8 cellular contexts compared by ENCODE assay signal in genomic region chr4:53905935-53906377, GRCh38.
DNase-seq lines count a peak whose midpoint lies in the region; ATAC-seq and TF ChIP-seq lines count a peak whose summit lies in the region.

No MANE protein-coding gene starts in this region.

- intact Hi-C loops in PC-3 (cut with micrococcal nuclease), result loop anchor here (1.0 to 5.0 kb wide), 3 partner anchors 321 to 414 kb away; no protein-coding TSS in a partner anchor
- intact Hi-C loops in mucosa of descending colon (cut with DNase I, micrococcal nuclease), result no loop called here

- H3F3A ChIP-seq in DOHH2 (ENCODE audit: control insufficient read depth, insufficient read depth) (no peaks in the 10 kb centered on the region), PC-3 (ENCODE audit: low read length, unreplicated experiment) (no peaks in the 10 kb centered on the region)

- H3K4me3 ChIP-seq in DOHH2 (ENCODE audit: low read length) (peak overlapping the region; percentile 56), PC-3 (ENCODE audit: low read length) (peak overlapping the region; percentile 53), mucosa of descending colon (no peak overlapping the region)

- TF ChIP-seq CTCF in DOHH2 (IDR thresholded peaks at IDR 0.05; ENCODE audit: low read depth, low read length, poor library complexity, severe bottlenecking) (no peak), PC-3 (conservative IDR thresholded peaks at IDR 0.05; ENCODE audit: low read depth, low read length) (no peak), mucosa of descending colon (IDR thresholded peaks at IDR 0.05) (no peak)

- H3K9me2 ChIP-seq in DOHH2 (replicated peaks; ENCODE audit: control insufficient read depth, low read length) (no peaks in the 10 kb centered on the region), PC-3 (replicated peaks; ENCODE audit: low read length) (no peaks in the 10 kb centered on the region)

- H3K27me3 ChIP-seq in DOHH2 (ENCODE audit: control insufficient read depth, low read length), result peaks cover 27% of the 10 kb centered on the region
- no peaks in the 10 kb centered on the region for H3K27me3 ChIP-seq in PC-3 (ENCODE audit: low read length)

- CTCF ChIA-PET in HEK293T (lab: Yijun Ruan, JAX), result interaction anchor here (1.1 to 1.9 kb wide), 2 partner anchors 326 to 328 kb away, joined by 3 to 10 read pairs; no protein-coding TSS in a partner anchor
- CTCF ChIA-PET in PC-3 (lab: Charles Lee), result interaction anchor here (0.6 kb wide), 1 partner anchor 451 kb away, joined by 5 read pairs; no protein-coding TSS in a partner anchor

- peak overlapping the region; percentile 30 for H3K9ac ChIP-seq in PC-3 (ENCODE audit: low read length)

- no TSS peak for BruUV-seq in PC-3 (replicated peaks; lab: Mats Ljungman, UMichigan)

- no peaks in the 10 kb centered on the region for H4K20me1 ChIP-seq in DOHH2 (ENCODE audit: control insufficient read depth, insufficient read depth, low read depth, low read length)
- H4K20me1 ChIP-seq in PC-3 (ENCODE audit: low read length), result no peaks in the 10 kb centered on the region

- H3K36me3 ChIP-seq in DOHH2 (ENCODE audit: control insufficient read depth, low read length) (no peaks in the 10 kb centered on the region), PC-3 (ENCODE audit: low read depth, low read length) (no peaks in the 10 kb centered on the region), mucosa of descending colon (ENCODE audit: low read depth) (no peaks in the 10 kb centered on the region)

- H2AFZ ChIP-seq in PC-3 (ENCODE audit: low read length), result peak overlapping the region; percentile 71

- H3K27ac ChIP-seq in DOHH2 (ENCODE audit: low read depth, low read length), result no peak overlapping the region
- no peak overlapping the region for H3K27ac ChIP-seq in PC-3 (ENCODE audit: low read length)

- peak; percentile 61 for ATAC-seq in PC-3
- peak; percentile 71 for ATAC-seq in mucosa of descending colon
- no peak for ATAC-seq in HG02571 (IDR thresholded peaks at IDR 0.05; ENCODE audit: unreplicated experiment)
- no peak for ATAC-seq in HG02970 (IDR thresholded peaks at IDR 0.05; ENCODE audit: low FRiP score, unreplicated experiment)

- H3K4me1 ChIP-seq in DOHH2 (ENCODE audit: control insufficient read depth, low read length) (peaks cover 20% of the 10 kb centered on the region), PC-3 (ENCODE audit: insufficient read depth, low read length) (peaks cover 19% of the 10 kb centered on the region), mucosa of descending colon (ENCODE audit: low read depth) (peaks cover 6% of the 10 kb centered on the region)

- peak overlapping the region; percentile 59 for H3K4me2 ChIP-seq in DOHH2 (ENCODE audit: low read length)
- H3K4me2 ChIP-seq in PC-3 (ENCODE audit: low read length), result peak overlapping the region; percentile 77

- DNase-seq in HEK293T (ENCODE audit: extremely low spot score) (peak; percentile 33), PC-3 (peak; percentile 64), ecto neural progenitor cell (ENCODE audit: low spot score) (peak; percentile 55), mucosa of descending colon (peak in 2 of 3 donors; percentile 36 to 39), NCI-H1105 (lab: John Stamatoyannopoulos, UW) (no peak)

- POLR2A ChIA-PET in HEK293T (lab: Yijun Ruan, JAX), result interaction anchor here (0.8 kb wide), 1 partner anchor 321 kb away, joined by 3 read pairs; no protein-coding TSS in a partner anchor
- POLR2A ChIA-PET in PC-3 (lab: Charles Lee; ENCODE audit: unreplicated experiment), result interaction anchor here (0.6 kb wide), 1 partner anchor 59 kb away, joined by 4 read pairs; no protein-coding TSS in a partner anchor

- H3K9me3 ChIP-seq in DOHH2 (ENCODE audit: control insufficient read depth, insufficient read depth, low read length) (no peaks in the 10 kb centered on the region), PC-3 (ENCODE audit: low read length) (no peaks in the 10 kb centered on the region), mucosa of descending colon (no peaks in the 10 kb centered on the region)

- H3K79me2 ChIP-seq in DOHH2 (ENCODE audit: control insufficient read depth, low read length) (no peaks in the 10 kb centered on the region), PC-3 (ENCODE audit: low read length) (no peaks in the 10 kb centered on the region)

TF ChIP-seq in HEK293T, 16 proteins besides CTCF, POLR2A, EP300 and RAD21:
- TF ChIP-seq LEF1 (IDR thresholded peaks at IDR 0.05; ENCODE audit: borderline replicate concordance), result no peak
- peak; percentile 65 for TF ChIP-seq PKNOX1 (IDR thresholded peaks at IDR 0.05)

Comparison
In these comparisons a context has a peak if more than half of its experiments do, and no peak if none do; other contexts are left out.
1. ATAC-seq: peak in PC-3 (single experiment) and mucosa of descending colon (single experiment); none in HG02571 (single experiment) and HG02970 (single experiment).